ENCODE assay signal across 31 cellular contexts in the genomic region with DNA sequence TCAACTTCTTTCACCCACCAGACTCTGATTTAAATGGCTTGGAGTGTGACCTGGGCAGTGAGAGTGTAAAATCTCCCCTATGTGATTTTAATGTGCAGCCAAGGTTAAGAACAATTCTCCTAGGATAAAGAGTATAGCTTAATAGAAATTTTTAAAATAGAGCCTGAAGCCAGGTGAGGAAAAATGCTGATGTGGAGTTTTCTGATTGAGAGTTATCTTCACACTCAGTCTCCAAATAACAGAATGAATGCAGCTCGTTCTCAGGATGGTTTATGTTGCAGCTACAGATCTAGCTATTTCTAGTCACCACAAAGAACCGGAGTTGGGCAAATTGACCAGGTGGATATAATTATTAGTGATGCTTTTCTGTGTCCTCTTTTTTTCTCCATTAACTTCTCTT.
"Had no signal": no experiment of that assay in that cellular context is flagged by ENCODE, and none has a peak within 500 bp of the region (broad histone marks: within the 10 kb centered on the region; RNA-seq: fewer than 3 reads in every experiment).

No MANE protein-coding gene starts in this region.

- H3K36me3 ChIP-seq: adrenal gland, cardiac muscle cell had no signal

- ATAC-seq: activated CD8-positive, alpha-beta T cell treated with anti-CD3 and anti-CD28 coated beads for 36 hours; activated naive CD4-positive, alpha-beta T cell treated with anti-CD3 and anti-CD28 coated beads, Interleukin-2, amount 50 U/mL, for 72 hours; activated T-cell treated with anti-CD3 and anti-CD28 coated beads, Interleukin-2, amount 50 U/mL, for 4 hours; activated T-cell treated with anti-CD3 and anti-CD28 coated beads, Interleukin-2, amount 50 U/mL, for 72 hours; activated T-helper 17 cell treated with anti-CD3 and anti-CD28 coated beads, Interleukin-2, amount 50 U/mL, for 72 hours; T-helper 17 cell had no signal

- DNase-seq: activated B cell treated with CpG ODN at 0.5 μM for 24 hours; activated CD4-positive, alpha-beta memory T cell treated with anti-CD3 and anti-CD28 coated beads for 36 hours; activated CD4-positive, alpha-beta T cell treated with anti-CD3 and anti-CD28 coated beads for 4 hours; activated CD4-positive, alpha-beta T cell treated with anti-CD3 and anti-CD28 coated beads, Interleukin-2, amount 10 ng/mL, durations not matched to agents 24 days and 14 days; activated CD4-positive, alpha-beta T cell treated with anti-CD3 and anti-CD28 coated beads, Interleukin-2, amount 50 U/mL, for 1 hour; activated CD4-positive, alpha-beta T cell treated with anti-CD3 and anti-CD28 coated beads, Interleukin-2, amount 50 U/mL, for 4 hours; activated CD4-positive, CD25-positive, alpha-beta regulatory T cell treated with anti-CD3 and anti-CD28 coated beads, Interleukin-2, amount 50 U/mL, for 72 hours; activated CD8-positive, alpha-beta memory T cell treated with anti-CD3 and anti-CD28 coated beads, Interleukin-2, amount 50 U/mL, for 4 hours; activated CD8-positive, alpha-beta T cell treated with anti-CD3 and anti-CD28 coated beads for 36 hours; activated effector memory CD4-positive, alpha-beta T cell treated with anti-CD3 and anti-CD28 coated beads, Interleukin-2, amount 50 U/mL, for 16 hours; activated gamma-delta T cell treated with Interleukin-2 at 50 U/mL for 16 hours; activated naive CD4-positive, alpha-beta T cell; activated naive CD4-positive, alpha-beta T cell treated with anti-CD3 and anti-CD28 coated beads for 36 hours; activated naive CD4-positive, alpha-beta T cell treated with anti-CD3 and anti-CD28 coated beads, Interleukin-2, amount 50 U/mL, for 16 hours; activated naive CD8-positive, alpha-beta T cell treated with anti-CD3 and anti-CD28 coated beads for 36 hours; activated T-cell treated with anti-CD3 and anti-CD28 coated beads for 4 hours; activated T-cell treated with anti-CD3 and anti-CD28 coated beads, Interleukin-2, amount 50 U/mL, for 1 hour; activated T-cell treated with anti-CD3 and anti-CD28 coated beads, Interleukin-2, amount 50 U/mL, for 4 hours; activated T-cell treated with anti-CD3 and anti-CD28 coated beads, Interleukin-2, amount 50 U/mL, for 72 hours; adrenal gland; amniotic stem cell; aorta; caudate nucleus; cerebellar nuclear complex; T-helper 17 cell had no signal

- H3K4me1 ChIP-seq: adrenal gland had no signal

- H3K27ac ChIP-seq: adrenal gland, cardiac muscle cell, VCaP had no signal

- FAIRE-seq: bronchial epithelial cell, TTC549 had no signal

- H3K4me3 ChIP-seq: adrenal gland, cardiac muscle cell had no signal

- H3K27me3 ChIP-seq: cardiac muscle cell had no signal

- H3K9me3 ChIP-seq: adrenal gland had no signal
